9 cellular contexts compared by ENCODE assay signal in genomic region chr5:6359941-6360683, GRCh38. TPM values are rescaled to one million over a fixed set of nuclear protein-coding genes. Genes with fewer than 3 reads are reported as not detected.
DNase-seq lines count a peak whose midpoint lies in the region; ATAC-seq and TF ChIP-seq lines count a peak whose summit lies in the region.
"Had no signal": no experiment of that assay in that cellular context is flagged by ENCODE, and none has a peak within 500 bp of the region (broad histone marks: within the 10 kb centered on the region; RNA-seq: fewer than 3 reads in every experiment).

No MANE protein-coding gene starts in this region.

- no peak overlapping the region for H3K27ac ChIP-seq in esophagus squamous epithelium
- H3K27ac ChIP-seq: prostate gland had no signal

- H3K4me3 Mint-ChIP-seq in glutamatergic neuron (ENCODE audit: unreplicated experiment): peak overlapping the region; percentile 39

- peak overlapping the region; percentile 85 for H3K27ac Mint-ChIP-seq in glutamatergic neuron (ENCODE audit: unreplicated experiment)

- no peaks in the 10 kb centered on the region for H3K36me3 Mint-ChIP-seq in glutamatergic neuron (ENCODE audit: unreplicated experiment)

- no peaks in the 10 kb centered on the region for H3K9me3 ChIP-seq in esophagus squamous epithelium
- H3K9me3 ChIP-seq: prostate gland had no signal

- no peak for TF ChIP-seq POLR2A in esophagus squamous epithelium (IDR thresholded peaks at IDR 0.05)

- H3K4me1 ChIP-seq in esophagus squamous epithelium: no peaks in the 10 kb centered on the region
- H3K4me1 ChIP-seq: prostate gland had no signal

- H3K4me1 Mint-ChIP-seq in glutamatergic neuron (ENCODE audit: low read depth, unreplicated experiment): peaks cover 15% of the 10 kb centered on the region

- no peak overlapping the region for H3K4me3 ChIP-seq in esophagus squamous epithelium
- H3K4me3 ChIP-seq: prostate gland had no signal

- TF ChIP-seq CTCF in glutamatergic neuron (IDR thresholded peaks at IDR 0.05; ENCODE audit: partially characterized antibody, unreplicated experiment): no peak
- TF ChIP-seq CTCF in esophagus squamous epithelium (IDR thresholded peaks at IDR 0.05): no peak

- H3K27me3 Mint-ChIP-seq in glutamatergic neuron (ENCODE audit: unreplicated experiment): peaks cover 4% of the 10 kb centered on the region

- H3K27me3 ChIP-seq in esophagus squamous epithelium: no peaks in the 10 kb centered on the region

- DNase-seq in GF-D8 (lab: John Stamatoyannopoulos, UW) (peak; percentile 7), NCI-H526 (lab: John Stamatoyannopoulos, UW) (peak; percentile 11 to 45), glutamatergic neuron (peak; percentile 38), putamen (ENCODE audit: low spot score) (no peak), hepatic stellate cell (ENCODE audit: low spot score) (no peak), esophagus squamous epithelium (lab: John Stamatoyannopoulos, UW) (no peak), HK-2 (ENCODE audit: unreplicated experiment) (no peak)

- peaks cover 4% of the 10 kb centered on the region for H3K9me3 Mint-ChIP-seq in glutamatergic neuron (ENCODE audit: unreplicated experiment)

- intact Hi-C loops in esophagus squamous epithelium (cut with DNase I): no loop called here

- H3K36me3 ChIP-seq in esophagus squamous epithelium: peaks cover 0 to 27% (median 0%) of the 10 kb centered on the region in 3 donors
- H3K36me3 ChIP-seq: prostate gland had no signal

- 48 to 60% methylated on average over 11 to 21 of the region's 22 CpGs for WGBS in esophagus squamous epithelium, 2 donors

- ATAC-seq in GM21723 (IDR thresholded peaks at IDR 0.05; ENCODE audit: unreplicated experiment): peak; percentile 63

RNA-seq across cellular contexts. Expression of gene MED10, which starts 18.2 kb away (rescaled TPM):
- 28.4 TPM for total RNA-seq in glutamatergic neuron (ENCODE audit: unreplicated experiment)
- 10 to 100 TPM; 10.3 to 30.7 (median 20.8) TPM for total RNA-seq in esophagus squamous epithelium

Comparison
In these comparisons a context has a peak if more than half of its experiments do, and no peak if none do; other contexts are left out.
1. DNase-seq: peak in GF-D8 (single experiment), NCI-H526 (2 of 2) and glutamatergic neuron (single experiment); none in putamen (single experiment), hepatic stellate cell (single experiment), esophagus squamous epithelium (single experiment) and HK-2 (single experiment).